23 cellular contexts compared by ENCODE assay signal in genomic region chr11:15603208-15603607, GRCh38.
DNase-seq lines count a peak whose midpoint lies in the region; ATAC-seq, FAIRE-seq and TF ChIP-seq lines count a peak whose summit lies in the region.
"Had no signal": no experiment of that assay in that cellular context is flagged by ENCODE, and none has a peak within 500 bp of the region (broad histone marks: within the 10 kb centered on the region; RNA-seq: fewer than 3 reads in every experiment).

No MANE protein-coding gene starts in this region.

- intact Hi-C loops in ovary (cut with DNase I): no loop called here

- no peak for TF ChIP-seq EP300 in ovary (IDR thresholded peaks at IDR 0.05)

- no peaks in the 10 kb centered on the region for H3K27me3 ChIP-seq in ovary
- H3K27me3 ChIP-seq in osteoblast (ENCODE audit: insufficient read depth, low read length): no peaks in the 10 kb centered on the region
- H3K27me3 ChIP-seq: breast epithelium had no signal

- no peaks in the 10 kb centered on the region for H4K20me1 ChIP-seq in osteoblast (ENCODE audit: insufficient read depth, low read length)

- H3K4me3 ChIP-seq in ovary (no peak overlapping the region), osteoblast (ENCODE audit: insufficient read depth, low read length) (no peak overlapping the region)
- H3K4me3 ChIP-seq: breast epithelium, coronary artery, HAP-1, skin epidermis had no signal

- H3K36me3 ChIP-seq in ovary: no peaks in the 10 kb centered on the region
- no peaks in the 10 kb centered on the region for H3K36me3 ChIP-seq in osteoblast (ENCODE audit: insufficient read depth, low read length)
- H3K36me3 ChIP-seq: breast epithelium, HAP-1 had no signal

- TF ChIP-seq CTCF in ovary (IDR thresholded peaks at IDR 0.05) (no peak), osteoblast (IDR thresholded peaks at IDR 0.05; ENCODE audit: extremely low read depth, low read depth, low read length) (no peak)

- DNase-seq in DMS153 (lab: John Stamatoyannopoulos, UW) (peak; percentile 8), NCI-H2227 treated with DMSO at 0.1 percent for 48 hours (lab: John Stamatoyannopoulos, UW) (peak; percentile 52), globus pallidus (ENCODE audit: low spot score) (peak; percentile 4), ovary (peak; percentile 33 to 81 (median 56)), osteoblast (ENCODE audit: insufficient read length, low spot score, missing footprints) (no peak), GM12891 (ENCODE audit: insufficient read length, low spot score) (no peak), NOMO-1 treated with DMSO at 0.1 percent for 48 hours (lab: John Stamatoyannopoulos, UW; ENCODE audit: unreplicated experiment) (no peak)
- DNase-seq: activated CD4-positive, alpha-beta T cell treated with anti-CD3 and anti-CD28 coated beads for 1 hour; activated CD8-positive, alpha-beta memory T cell treated with anti-CD3 and anti-CD28 coated beads for 24 hours; activated naive CD4-positive, alpha-beta T cell; activated T-cell treated with anti-CD3 and anti-CD28 coated beads, Interleukin-2, amount 50 U/mL, for 24 hours; KG1; NCI-H2029 treated with DMSO at 0.1 percent for 48 hours; NCI-H510A treated with DMSO at 0.1 percent for 48 hours; nephron progenitor cell; stimulated activated CD4-positive, alpha-beta T cell treated with anti-CD3 and anti-CD28 coated beads, Interleukin-1b, Interleukin-23, amount 100 ng/mL, for 48 hours had no signal

- no peaks in the 10 kb centered on the region for H3K79me2 ChIP-seq in osteoblast (ENCODE audit: insufficient read depth, low read length)

- ATAC-seq in GM21528 (IDR thresholded peaks at IDR 0.05; ENCODE audit: low FRiP score, unreplicated experiment): no peak
- ATAC-seq: stimulated activated effector memory CD8-positive, alpha-beta T cell treated with anti-CD3 and anti-CD28 coated beads, Interleukin-12 subunit alpha, Interleukin-12 subunit beta, amount 100 ng/mL, for 72 hours had no signal

- H3K9me3 ChIP-seq in ovary: no peaks in the 10 kb centered on the region
- H3K9me3 ChIP-seq in osteoblast (ENCODE audit: low read depth, low read length): no peaks in the 10 kb centered on the region
- H3K9me3 ChIP-seq: breast epithelium, HAP-1 had no signal

- no peak for FAIRE-seq in GM12891 (lab: Jason Lieb, UNC)
- FAIRE-seq: D721Med had no signal

- no peaks in the 10 kb centered on the region for H3K4me1 ChIP-seq in ovary (ENCODE audit: insufficient read depth)
- no peaks in the 10 kb centered on the region for H3K4me1 ChIP-seq in osteoblast (ENCODE audit: insufficient read depth, low read length)
- H3K4me1 ChIP-seq: breast epithelium, HAP-1 had no signal

- TF ChIP-seq POLR2A in ovary (IDR thresholded peaks at IDR 0.05): no peak
- no peak for TF ChIP-seq POLR2A in GM12891 (IDR thresholded peaks at IDR 0.05; ENCODE audit: low read depth, low read length)

- H3K27ac ChIP-seq in ovary (no peak overlapping the region), osteoblast (ENCODE audit: low read depth, low read length) (no peak overlapping the region)
- H3K27ac ChIP-seq: breast epithelium, coronary artery, skin epidermis had no signal

- no peak overlapping the region for H2AFZ ChIP-seq in osteoblast (ENCODE audit: low read length)

- H3K4me2 ChIP-seq in osteoblast (ENCODE audit: insufficient read depth, low read length): no peak overlapping the region

- WGBS in ovary, 3 donors: 7 to 9% (median 7%) methylated on average over 4 of the region's 4 CpGs

TF ChIP-seq in GM12891, 5 proteins besides CTCF, POLR2A, EP300 and RAD21:
- TF ChIP-seq TAF1 (IDR thresholded peaks at IDR 0.05; ENCODE audit: low read depth, low read length) (no peak), POLR2AphosphoS5 (IDR thresholded peaks at IDR 0.05; ENCODE audit: low read depth, low read length) (no peak), SPI1 (IDR thresholded peaks at IDR 0.05; ENCODE audit: low read depth, low read length) (no peak), PAX5 (IDR thresholded peaks at IDR 0.05; ENCODE audit: insufficient read depth, low read length, severe bottlenecking) (no peak), POU2F2 (IDR thresholded peaks at IDR 0.05; ENCODE audit: low read depth, low read length) (no peak)

Comparison
In these comparisons a context has a peak if more than half of its experiments do, and no peak if none do; other contexts are left out.
1. DNase-seq: peak in DMS153 (single experiment), NCI-H2227 treated with DMSO at 0.1 percent for 48 hours (single experiment), globus pallidus (single experiment) and ovary (5 of 5); none in osteoblast (single experiment), GM12891 (single experiment) and NOMO-1 treated with DMSO at 0.1 percent for 48 hours (single experiment).